Comparison of ENCODE assay signal across 8 cellular contexts in genomic region chr5:115842952-115843351, GRCh38. TPM values are rescaled to one million over a fixed set of nuclear protein-coding genes. Genes with fewer than 3 reads are reported as not detected.
A peak's percentile ranks its signal among the peaks of the same experiment; 100 is the strongest.
DNase-seq lines count a peak whose midpoint lies in the region; ATAC-seq and TF ChIP-seq lines count a peak whose summit lies in the region.

No MANE protein-coding gene starts in this region.

- in situ Hi-C loops in GM23248 (cut with MboI), result loop anchor here (25.0 kb wide), 1 partner anchor 531 kb away; no protein-coding TSS in a partner anchor

- peaks cover 39% of the 10 kb centered on the region for H3K4me1 ChIP-seq in GM23248 (ENCODE audit: insufficient read depth)
- peaks cover 33% of the 10 kb centered on the region for H3K4me1 ChIP-seq in RWPE2 (ENCODE audit: insufficient read depth, poor library complexity, severe bottlenecking)
- H3K4me1 ChIP-seq in fibroblast of lung (ENCODE audit: control insufficient read depth, extremely low read depth, insufficient read depth, low read length), result peaks cover 7% of the 10 kb centered on the region

- H3K9me3 ChIP-seq in GM23248 (ENCODE audit: low read depth) (no peaks in the 10 kb centered on the region), RWPE2 (ENCODE audit: severe bottlenecking) (no peaks in the 10 kb centered on the region), fibroblast of lung (ENCODE audit: control insufficient read depth, insufficient read depth, low read depth, low read length) (no peaks in the 10 kb centered on the region)

- peak overlapping the region; percentile 99 for H3K4me2 ChIP-seq in GM23248 (ENCODE audit: unreplicated experiment)
- peak overlapping the region; percentile 61 for H3K4me2 ChIP-seq in fibroblast of lung (ENCODE audit: extremely low read depth, insufficient read depth, low read length)

- H3K79me2 ChIP-seq in GM23248 (ENCODE audit: insufficient read depth) (peaks cover 95% of the 10 kb centered on the region), fibroblast of lung (ENCODE audit: control insufficient read depth, insufficient read depth, low read length) (peaks cover 77% of the 10 kb centered on the region)

- H3K27me3 ChIP-seq in GM23248 (replicated peaks; ENCODE audit: insufficient read depth) (no peaks in the 10 kb centered on the region), RWPE2 (ENCODE audit: insufficient read depth, poor library complexity, severe bottlenecking) (no peaks in the 10 kb centered on the region), fibroblast of lung (ENCODE audit: control insufficient read depth, insufficient read depth, low read length) (no peaks in the 10 kb centered on the region)

- DNase-seq in GM23248, result peak; percentile 37
- no peak for DNase-seq in RWPE2 (ENCODE audit: low spot score)
- DNase-seq in fibroblast of lung (ENCODE audit: low read depth in 2 of 2), result peak in 1 of 2 donors; percentile 11
- DNase-seq in skeletal muscle cell (ENCODE audit: low read depth), result no peak
- no peak for DNase-seq in NCI-H524 treated with DMSO at 0.1 percent for 48 hours (lab: John Stamatoyannopoulos, UW)
- no peak for DNase-seq in NCI-H510A treated with DMSO at 0.1 percent for 48 hours (lab: John Stamatoyannopoulos, UW)

- H3K9me2 ChIP-seq in GM23248 (ENCODE audit: insufficient read depth), result no peaks in the 10 kb centered on the region

- peaks cover 36% of the 10 kb centered on the region for H3F3A ChIP-seq in GM23248 (ENCODE audit: insufficient read depth)

- no peaks in the 10 kb centered on the region; the same call in 1 of the 2 replicates for H4K20me1 ChIP-seq in GM23248 (ENCODE audit: insufficient read depth)
- peaks cover 2% of the 10 kb centered on the region for H4K20me1 ChIP-seq in fibroblast of lung (ENCODE audit: control insufficient read depth, extremely low read depth, insufficient read depth, low read length)

- no peak for TF ChIP-seq CTCF in RWPE2 (IDR thresholded peaks at IDR 0.05; ENCODE audit: poor library complexity, severe bottlenecking)
- no peak for TF ChIP-seq CTCF in fibroblast of lung (conservative IDR thresholded peaks at IDR 0.05 in 1 of 2, IDR thresholded peaks at IDR 0.05 in 1 of 2; ENCODE audit: low read depth in 1 of 2, low read length in 2 of 2)

- ATAC-seq in RWPE2 (ENCODE audit: low read depth) (no peak), HG03432 (IDR thresholded peaks at IDR 0.05; ENCODE audit: unreplicated experiment) (no peak), GM19452 (IDR thresholded peaks at IDR 0.05; ENCODE audit: unreplicated experiment) (no peak)

- H3K36me3 ChIP-seq in GM23248 (ENCODE audit: low read depth), result 0 out of 2 replicates have a peak, but pooled peaks cover 3% of the 10 kb centered on the region
- H3K36me3 ChIP-seq in RWPE2 (ENCODE audit: low read depth), result peaks cover 13% of the 10 kb centered on the region
- no peaks in the 10 kb centered on the region for H3K36me3 ChIP-seq in fibroblast of lung (ENCODE audit: control insufficient read depth, insufficient read depth, low read length)

- 2 to 3% methylated on average over 3 of the region's 3 CpGs for WGBS in GM23248 (ENCODE audit: low coverage in 1 of 2, low lambda C conversion rate in 2 of 2, missing lambda C conversion rate in 2 of 2), 2 experiments

- H3K27ac ChIP-seq in GM23248, result peak overlapping the region; percentile 84; the same call in 1 of the 2 replicates
- H3K27ac ChIP-seq in RWPE2 (ENCODE audit: poor library complexity, severe bottlenecking), result peak overlapping the region; percentile 76
- no peak overlapping the region for H3K27ac ChIP-seq in fibroblast of lung (ENCODE audit: insufficient read depth, low read length)

- peak overlapping the region; percentile 94 for H3K9ac ChIP-seq in GM23248
- H3K9ac ChIP-seq in fibroblast of lung (ENCODE audit: insufficient read depth, low read length), result no peak overlapping the region

- peak overlapping the region; percentile 80 for H2AFZ ChIP-seq in GM23248
- H2AFZ ChIP-seq in fibroblast of lung (ENCODE audit: low read length), result no peak overlapping the region

- H3K4me3 ChIP-seq in GM23248 (peak overlapping the region; percentile 96), RWPE2 (ENCODE audit: severe bottlenecking) (peak overlapping the region; percentile 89), fibroblast of lung (replicated peaks in 1 of 4; ENCODE audit: control extremely low read depth in 1 of 4, insufficient read depth in 1 of 4, low read depth in 3 of 4, low read length in 4 of 4) (peak overlapping the region; percentile 75 to 95 (median 87)), skeletal muscle cell (ENCODE audit: low read depth, low read length) (peak overlapping the region; percentile 57)

RNA-seq across cellular contexts. Expression of gene AP3S1, which starts 1.2 kb away (rescaled TPM):
- 430 and 550 TPM in 2 replicates for total RNA-seq in GM23248 (2014; rRNA removed; shearing (Covaris generic))
- 300 and 303 TPM in 2 replicates for polyA plus RNA-seq in GM23248 (2016; fragmentation: Nextera tagmentation; extraction: Ambion mirVana)
- total RNA-seq in fibroblast of lung, result 86.7 and 87.8 TPM in 2 replicates
- 130 and 165 TPM in 2 replicates for polyA plus RNA-seq in fibroblast of lung
- 103 and 124 TPM in 2 replicates for polyA plus RNA-seq in fibroblast of lung (2012)
- 1.2 and 3.4 TPM in 2 replicates for polyA minus RNA-seq in fibroblast of lung (ENCODE audit: low replicate concordance)

RNA-seq across cellular contexts. Expression of gene ATG12, which starts 1.6 kb away (rescaled TPM):
- total RNA-seq in GM23248 (2014; rRNA removed; shearing (Covaris generic)), result 57.2 and 70.2 TPM in 2 replicates
- polyA plus RNA-seq in GM23248 (2016; fragmentation: Nextera tagmentation; extraction: Ambion mirVana) (121 and 126 TPM in 2 replicates), fibroblast of lung (93.0 and 117 TPM in 2 replicates)
- total RNA-seq in fibroblast of lung, result 37.2 and 38.8 TPM in 2 replicates
- polyA plus RNA-seq in fibroblast of lung (2012), result 53.8 and 64.3 TPM in 2 replicates
- polyA minus RNA-seq in fibroblast of lung (ENCODE audit: low replicate concordance), result 4.7 and 5.8 TPM in 2 replicates

RNA-seq across cellular contexts. Expression of gene CDO1, which starts 26.5 kb away (rescaled TPM):
- total RNA-seq in GM23248 (2014; rRNA removed; shearing (Covaris generic)), result 0.89 and 4.3 TPM in 2 replicates
- 2.1 and 2.2 TPM in 2 replicates for polyA plus RNA-seq in GM23248 (2016; fragmentation: Nextera tagmentation; extraction: Ambion mirVana)
- total RNA-seq in fibroblast of lung, result 4.6 and 6.9 TPM in 2 replicates
- 0.85 and 2.2 TPM in 2 replicates for polyA plus RNA-seq in fibroblast of lung
- 0.82 and 2.1 TPM in 2 replicates for polyA plus RNA-seq in fibroblast of lung (2012)
- 0.75 and 1.6 TPM in 2 replicates for polyA minus RNA-seq in fibroblast of lung (ENCODE audit: low replicate concordance)
